ENCODE assay signal across 21 cellular contexts in the genomic region with DNA sequence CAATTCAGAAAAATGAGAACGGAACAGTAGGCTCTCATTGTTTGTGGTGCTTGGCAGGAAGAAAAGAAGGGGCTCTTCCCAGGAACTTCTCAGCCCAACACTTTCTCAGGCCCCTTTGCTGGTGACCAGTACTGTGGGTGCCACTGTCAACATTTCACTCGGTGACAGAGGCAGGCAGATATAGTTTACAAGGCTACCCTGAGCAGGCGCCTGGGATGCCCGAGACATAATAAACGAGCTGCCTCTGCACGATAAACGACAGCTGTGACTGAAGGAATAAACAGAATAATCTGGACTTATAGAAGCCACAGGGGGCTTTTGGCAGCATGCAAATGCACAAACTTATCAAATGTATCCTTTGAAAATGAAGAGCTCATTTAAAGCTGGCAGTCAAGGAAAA.
DNase-seq lines count a peak whose midpoint lies in the region; ATAC-seq lines count a peak whose summit lies in the region.
"Had no signal": no experiment of that assay in that cellular context is flagged by ENCODE, and none has a peak within 500 bp of the region (broad histone marks: within the 10 kb centered on the region; RNA-seq: fewer than 3 reads in every experiment).

No MANE protein-coding gene starts in this region.

- no peaks in the 10 kb centered on the region for H4K20me1 ChIP-seq in BLaER1 treated with 17β-estradiol and CSF1 and Interleukin-3, amounts not matched to agents 10 nM and 100 nM

- H3K56ac ChIP-seq in mesendoderm (ENCODE audit: low read length): no peak overlapping the region

- H3K27ac ChIP-seq in BLaER1 treated with 17β-estradiol and CSF1 and Interleukin-3, amounts not matched to agents 10 nM and 100 nM: peak overlapping the region in 8 of 11 experiments; percentile 12 to 72 (median 61); a peak in 14 of 22 replicates
- no peak overlapping the region for H3K27ac ChIP-seq in mesendoderm (ENCODE audit: low read depth, low read length)
- H3K27ac ChIP-seq: A549, GM23248, HL-60 had no signal

- no peak overlapping the region for H3K23ac ChIP-seq in mesendoderm (ENCODE audit: low read length)

- H2BK120ac ChIP-seq in mesendoderm (ENCODE audit: low read depth, low read length): no peak overlapping the region

- no peak overlapping the region for H4K8ac ChIP-seq in mesendoderm (ENCODE audit: low read depth, low read length)

- peak overlapping the region; percentile 53 to 94 (median 84) for H3K4me2 ChIP-seq in BLaER1 treated with 17β-estradiol and CSF1 and Interleukin-3, amounts not matched to agents 10 nM and 100 nM
- no peak overlapping the region for H3K4me2 ChIP-seq in mesendoderm (ENCODE audit: low read length)
- H3K4me2 ChIP-seq: A549 had no signal

- no peak for ATAC-seq in GM21723 (IDR thresholded peaks at IDR 0.05; ENCODE audit: unreplicated experiment)
- ATAC-seq in HG03108 (IDR thresholded peaks at IDR 0.05; ENCODE audit: unreplicated experiment): no peak
- ATAC-seq: A549 had no signal

- H2AK5ac ChIP-seq in mesendoderm (ENCODE audit: low read length): no peak overlapping the region

- DNase-seq in NCI-H1092 treated with DMSO at 0.1 percent for 48 hours (lab: John Stamatoyannopoulos, UW) (peak; percentile 87), SHP77 treated with DMSO at 0.1 percent for 48 hours (lab: John Stamatoyannopoulos, UW) (peak; percentile 86), mesendoderm (no peak), mucosa of gallbladder (ENCODE audit: low spot score) (no peak), NCI-H2227 treated with DMSO at 0.1 percent for 48 hours (lab: John Stamatoyannopoulos, UW) (no peak)
- DNase-seq: C1 segment of cervical spinal cord; CD8-positive, alpha-beta memory T cell; DND-41; GM23248; Karpas-422; NCI-H2081; NCI-H2171 treated with DMSO at 0.1 percent for 48 hours; NCI-H524; Right ventricle myocardium superior; T-helper 1 cell had no signal

- no peak overlapping the region for H2BK5ac ChIP-seq in mesendoderm (ENCODE audit: low read length)

- H3K79me2 ChIP-seq in mesendoderm (ENCODE audit: control insufficient read depth, insufficient read depth, low read length): no peaks in the 10 kb centered on the region

- H3K27me3 ChIP-seq in BLaER1 treated with 17β-estradiol and CSF1 and Interleukin-3, amounts not matched to agents 10 nM and 100 nM: no peaks in the 10 kb centered on the region
- no peaks in the 10 kb centered on the region for H3K27me3 ChIP-seq in mesendoderm (ENCODE audit: insufficient read depth, low read length, poor library complexity)

- no peaks in the 10 kb centered on the region for H3K79me1 ChIP-seq in mesendoderm (ENCODE audit: low read length)

- peak overlapping the region in 5 of 10 experiments; percentile 5 to 51 (median 43); a peak in 8 of 20 replicates for H3K4me3 ChIP-seq in BLaER1 treated with 17β-estradiol and CSF1 and Interleukin-3, amounts not matched to agents 10 nM and 100 nM
- no peak overlapping the region for H3K4me3 ChIP-seq in mesendoderm (ENCODE audit: low read length)
- H3K4me3 ChIP-seq: A549, GM23248, HAP-1 had no signal

- H3K18ac ChIP-seq in mesendoderm (ENCODE audit: low read length): peak overlapping the region; percentile 5

- H3K4ac ChIP-seq in mesendoderm (ENCODE audit: low read depth, low read length): no peak overlapping the region

- H3K9me3 ChIP-seq in BLaER1 treated with 17β-estradiol and CSF1 and Interleukin-3, amounts not matched to agents 10 nM and 100 nM (replicated peaks in 1 of 11): peaks cover 6 to 22% (median 14%) of the 10 kb centered on the region in 11 experiments; a peak in 20 of 22 replicates
- H3K9me3 ChIP-seq: A549, HAP-1 had no signal

- no CpG with 5 or more reads among the region's 7 CpGs for WGBS in mesendoderm (ENCODE audit: extremely low coverage, insufficient coverage, low lambda C conversion rate)

- H2BK15ac ChIP-seq in mesendoderm (replicated peaks; ENCODE audit: low read depth): no peak overlapping the region

- H3K36me3 ChIP-seq in BLaER1 treated with 17β-estradiol and CSF1 and Interleukin-3, amounts not matched to agents 10 nM and 100 nM: 0 out of 22 replicates have a peak, but pooled peaks cover 0 to 3% (median 0%) of the 10 kb centered on the region in 11 experiments
- H3K36me3 ChIP-seq in mesendoderm (ENCODE audit: control insufficient read depth, insufficient read depth, low read length): no peaks in the 10 kb centered on the region
- H3K36me3 ChIP-seq: HAP-1 had no signal

- no peak overlapping the region for H4K5ac ChIP-seq in mesendoderm (ENCODE audit: low read length)

- H3K9ac ChIP-seq in BLaER1 treated with 17β-estradiol and CSF1 and Interleukin-3, amounts not matched to agents 10 nM and 100 nM: peak overlapping the region in 8 of 11 experiments; percentile 10 to 67 (median 52); a peak in 14 of 22 replicates
- no peak overlapping the region for H3K9ac ChIP-seq in mesendoderm (ENCODE audit: low read length)
- H3K9ac ChIP-seq: GM23248 had no signal

- peaks cover 11 to 53% (median 37%) of the 10 kb centered on the region in 10 experiments for H3K4me1 ChIP-seq in BLaER1 treated with 17β-estradiol and CSF1 and Interleukin-3, amounts not matched to agents 10 nM and 100 nM
- peaks cover 3% of the 10 kb centered on the region for H3K4me1 ChIP-seq in mesendoderm (ENCODE audit: control insufficient read depth, low read depth, low read length)
- H3K4me1 ChIP-seq: A549, HAP-1 had no signal

Comparison
In these comparisons a context has a peak if more than half of its experiments do, and no peak if none do; other contexts are left out.
1. DNase-seq: peak in NCI-H1092 treated with DMSO at 0.1 percent for 48 hours (single experiment) and SHP77 treated with DMSO at 0.1 percent for 48 hours (single experiment); none in mesendoderm (single experiment), mucosa of gallbladder (single experiment) and NCI-H2227 treated with DMSO at 0.1 percent for 48 hours (single experiment).